In the genomic region with DNA sequence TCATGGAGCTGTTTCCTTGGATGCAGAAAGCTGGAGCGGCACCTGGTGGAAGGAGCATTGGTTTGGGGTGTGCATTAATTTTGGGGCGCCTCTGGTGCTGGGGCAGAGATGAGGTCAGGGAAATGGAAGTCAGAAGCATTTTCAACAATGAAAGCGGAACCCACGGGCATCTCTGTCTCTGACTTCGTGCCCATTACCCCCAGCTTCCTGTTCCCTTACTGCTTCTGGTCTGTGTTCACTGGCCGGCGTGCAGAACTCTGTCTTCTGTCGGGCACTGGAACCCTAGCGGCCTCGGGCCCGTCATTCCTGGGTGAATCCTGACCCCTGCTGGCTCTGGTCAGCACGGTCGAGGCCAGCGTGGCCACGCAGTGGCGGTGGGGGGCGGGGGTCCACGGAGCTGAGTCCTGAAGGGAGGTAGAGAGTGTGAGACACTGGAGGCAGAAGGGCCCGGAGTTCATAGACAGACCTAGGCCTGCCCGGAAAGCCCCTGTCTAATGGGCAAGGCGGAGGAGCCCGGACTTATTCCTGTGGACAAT, we compare ENCODE assay signal across 8 cellular contexts. TPM values are rescaled to one million over a fixed set of nuclear protein-coding genes. Genes with fewer than 3 reads are reported as not detected.
DNase-seq lines count a peak whose midpoint lies in the region; ATAC-seq, FAIRE-seq and TF ChIP-seq lines count a peak whose summit lies in the region.

No MANE protein-coding gene starts in this region.

- peak overlapping the region; percentile 5 to 81 (median 77) for H3K4me3 Mint-ChIP-seq in naive B cell

- H3K27me3 ChIP-seq in AG04450 (ENCODE audit: control insufficient read depth, insufficient read depth, low read length), result peaks cover 14% of the 10 kb centered on the region
- H3K27me3 ChIP-seq in esophagus muscularis mucosa, result peaks cover 0 to 32% (median 13%) of the 10 kb centered on the region in 4 donors

- H3K9me3 ChIP-seq in AG04450 (ENCODE audit: control insufficient read depth, insufficient read depth, low read length), result peaks cover 21% of the 10 kb centered on the region
- H3K9me3 ChIP-seq in esophagus muscularis mucosa, result peaks cover 0 to 14% (median 9%) of the 10 kb centered on the region in 4 donors

- no peak overlapping the region for H3K4me3 ChIP-seq in AG04450 (ENCODE audit: low read depth, low read length)
- H3K4me3 ChIP-seq in esophagus muscularis mucosa, result no peak overlapping the region

- H3K9me3 Mint-ChIP-seq in naive B cell, result peaks cover 0 to 15% (median 9%) of the 10 kb centered on the region in 7 donors

- DNase-seq in AG04450 (ENCODE audit: low read depth, low spot score), result no peak
- no peak for DNase-seq in GM12892 (ENCODE audit: insufficient read length)
- peak; percentile 80 for DNase-seq in RPMI8226
- DNase-seq in esophagus muscularis mucosa (ENCODE audit: extremely low spot score), result peak; percentile 94
- DNase-seq in naive B cell, result peak; percentile 60
- no peak for DNase-seq in NCI-H748 treated with DMSO at 0.1 percent for 48 hours (lab: John Stamatoyannopoulos, UW)
- DNase-seq in NCI-H1092 treated with DMSO at 0.1 percent for 48 hours (lab: John Stamatoyannopoulos, UW), result no peak

- FAIRE-seq in GM12892 (lab: Jason Lieb, UNC), result peak; percentile 54

- peaks cover 34 to 62% (median 57%) of the 10 kb centered on the region in 3 donors for H3K4me1 Mint-ChIP-seq in naive B cell

- CTCF ChIA-PET in AG04450 (lab: Charles Lee), result interaction anchor here (0.6 to 3.8 kb wide), 21 partner anchors 12 to 388 kb away, joined by 3 to 36 read pairs (median 5); a partner anchor contains a TSS

- POLR2A ChIA-PET in AG04450 (lab: Yijun Ruan, JAX), result interaction anchor here (0.6 kb wide), 1 partner anchor 79 kb away, joined by 4 read pairs; no protein-coding TSS in a partner anchor

- no peak for TF ChIP-seq EP300 in esophagus muscularis mucosa (IDR thresholded peaks at IDR 0.05)

- peaks cover 0 to 6% (median 0%) of the 10 kb centered on the region in 3 donors for H3K27me3 Mint-ChIP-seq in naive B cell

- TF ChIP-seq POLR2A in GM12892 (IDR thresholded peaks at IDR 0.05; ENCODE audit: low read depth, low read length) (no peak), esophagus muscularis mucosa (IDR thresholded peaks at IDR 0.05; ENCODE audit: low read depth) (no peak)

- no peaks in the 10 kb centered on the region for H3K36me3 ChIP-seq in esophagus muscularis mucosa

- H3K27ac Mint-ChIP-seq in naive B cell, result peak overlapping the region in 5 of 6 donors; percentile 82 to 95 (median 93)

- ATAC-seq in naive B cell (ENCODE audit: low read depth in 2 of 2) (peak; percentile 78 to 82), HG03565 (IDR thresholded peaks at IDR 0.05; ENCODE audit: unreplicated experiment) (no peak)

- intact Hi-C loops in esophagus muscularis mucosa (cut with DNase I), result no loop called here

- no peak overlapping the region for H3K27ac ChIP-seq in AG04450 (ENCODE audit: low read depth, low read length)
- no peak overlapping the region for H3K27ac ChIP-seq in esophagus muscularis mucosa (replicated peaks in 1 of 4)

- peaks cover 0 to 5% of the 10 kb centered on the region in 2 donors for H3K36me3 Mint-ChIP-seq in naive B cell

- peaks cover 0 to 7% (median 3%) of the 10 kb centered on the region in 4 donors for H3K4me1 ChIP-seq in esophagus muscularis mucosa

- 52% methylated on average over 12 of the region's 22 CpGs for WGBS in esophagus muscularis mucosa

- TF ChIP-seq CTCF in AG04450 (IDR thresholded peaks at IDR 0.05; ENCODE audit: low read depth, low read length) (peak; percentile 64), esophagus muscularis mucosa (IDR thresholded peaks at IDR 0.05) (peak; percentile 39 to 63 (median 49))

RNA-seq across cellular contexts. Expression of a gene that starts 7.9 kb away (rescaled TPM):
- polyA plus RNA-seq in AG04450 (2011; rRNA removed) (not detected in 2 replicates), naive B cell (ENCODE audit: low read depth in 6 of 6) (10 to 100 TPM in 5 of 6 donors, 1 to 10 TPM in 1; 6.4 to 45.0 (median 15.4) TPM)
- not detected in 2 replicates for polyA minus RNA-seq in AG04450 (2011; rRNA and poly(A)+ RNA removed)
- polyA plus RNA-seq in GM12892 (2012; ENCODE audit: missing spikeins), result 0.11 TPM
- not detected for total RNA-seq in esophagus muscularis mucosa

RNA-seq across cellular contexts. Expression of a gene that starts 12.5 kb away (rescaled TPM):
- polyA plus RNA-seq in AG04450 (2011; rRNA removed) (137 and 192 TPM in 2 replicates), naive B cell (ENCODE audit: low read depth in 6 of 6) (100 to 1,000 TPM; 275 to 337 (median 314) TPM)
- 37.1 and 39.4 TPM in 2 replicates for polyA minus RNA-seq in AG04450 (2011; rRNA and poly(A)+ RNA removed)
- polyA plus RNA-seq in GM12892 (2012; ENCODE audit: missing spikeins), result 92.2 TPM
- total RNA-seq in esophagus muscularis mucosa, result 100 to 1,000 TPM in 3 of 4 donors, 10 to 100 TPM in 1; 76.4 to 113 (median 106) TPM

RNA-seq across cellular contexts. Expression of a gene that starts 12.6 kb away (rescaled TPM):
- polyA plus RNA-seq in AG04450 (2011; rRNA removed), result 9.9 and 15.7 TPM in 2 replicates
- 7.3 and 9.2 TPM in 2 replicates for polyA minus RNA-seq in AG04450 (2011; rRNA and poly(A)+ RNA removed)
- polyA plus RNA-seq in GM12892 (2012; ENCODE audit: missing spikeins), result 12.0 TPM
- total RNA-seq in esophagus muscularis mucosa, result 10 to 100 TPM; 25.0 to 42.4 (median 29.9) TPM
- polyA plus RNA-seq in naive B cell (ENCODE audit: low read depth in 6 of 6), result 10 to 100 TPM; 13.0 to 38.0 (median 18.7) TPM

RNA-seq across cellular contexts. Expression of a gene that starts 33.9 kb away (rescaled TPM):
- polyA plus RNA-seq in AG04450 (2011; rRNA removed), result 0.04 TPM in 1 of 2 replicates, not detected in the other
- not detected in 2 replicates for polyA minus RNA-seq in AG04450 (2011; rRNA and poly(A)+ RNA removed)
- 0.85 TPM for polyA plus RNA-seq in GM12892 (2012; ENCODE audit: missing spikeins)
- 1 to 10 TPM in 3 of 4 donors, under 1 TPM in 1; 0.78 to 2.3 (median 1.3) TPM for total RNA-seq in esophagus muscularis mucosa
- polyA plus RNA-seq in naive B cell (ENCODE audit: low read depth in 6 of 6), result 1 to 10 TPM in 1 of 6 donors, under 1 TPM in 4, not detected in 1; 0.30 to 1.0 (median 0.49) TPM

RNA-seq across cellular contexts. Expression of a gene that starts 44.2 kb away (rescaled TPM):
- polyA plus RNA-seq in AG04450 (2011; rRNA removed) (not detected in 2 replicates), naive B cell (ENCODE audit: low read depth in 6 of 6) (not detected)
- not detected in 2 replicates for polyA minus RNA-seq in AG04450 (2011; rRNA and poly(A)+ RNA removed)
- 2.2 TPM for polyA plus RNA-seq in GM12892 (2012; ENCODE audit: missing spikeins)
- under 1 TPM in 1 of 4 donors, not detected in 3; 0.17 TPM for total RNA-seq in esophagus muscularis mucosa

Comparison
In these comparisons a context has a peak if more than half of its experiments do, and no peak if none do; other contexts are left out.
1. DNase-seq: peak in RPMI8226 (single experiment), esophagus muscularis mucosa (single experiment) and naive B cell (single experiment); none in AG04450 (single experiment), GM12892 (single experiment), NCI-H748 treated with DMSO at 0.1 percent for 48 hours (single experiment) and NCI-H1092 treated with DMSO at 0.1 percent for 48 hours (single experiment).